Comparison of ENCODE assay signal across 8 cellular contexts in genomic region chr11:72411623-72412532, GRCh38. TPM values are rescaled to one million over a fixed set of nuclear protein-coding genes. Genes with fewer than 3 reads are reported as not detected.
DNase-seq lines count a peak whose midpoint lies in the region; ATAC-seq and TF ChIP-seq lines count a peak whose summit lies in the region.

No MANE protein-coding gene starts in this region.

- H3K4me1 Mint-ChIP-seq in stimulated activated naive CD8-positive, alpha-beta T cell treated with anti-CD3 and anti-CD28 coated beads, Interleukin-15, amount 100 ng/mL, for 72 hours = peaks cover 30% of the 10 kb centered on the region

- 46% methylated on average over 3 to 4 of the region's 4 CpGs for WGBS in body of pancreas, 2 donors

- ATAC-seq in stimulated activated naive CD8-positive, alpha-beta T cell treated with anti-CD3 and anti-CD28 coated beads, Interleukin-15, Interleukin-2, amounts not matched to agents 100 U/mL and 50 U/mL, for 24 hours = peak; percentile 20
- ATAC-seq in stimulated activated naive CD8-positive, alpha-beta T cell treated with anti-CD3 and anti-CD28 coated beads, Interleukin-15, amount 100 ng/mL, for 72 hours = no peak
- ATAC-seq in body of pancreas = peak; percentile 67
- ATAC-seq in HG03439 (IDR thresholded peaks at IDR 0.05; ENCODE audit: unreplicated experiment) = no peak

- H3K27me3 Mint-ChIP-seq in stimulated activated naive CD8-positive, alpha-beta T cell treated with anti-CD3 and anti-CD28 coated beads, Interleukin-15, amount 100 ng/mL, for 72 hours = no peaks in the 10 kb centered on the region

- peak; percentile 13 for DNase-seq in stimulated activated naive CD8-positive, alpha-beta T cell treated with anti-CD3 and anti-CD28 coated beads, Interleukin-15, Interleukin-2, amounts not matched to agents 100 U/mL and 50 U/mL, for 24 hours
- no peak for DNase-seq in stimulated activated naive CD8-positive, alpha-beta T cell treated with anti-CD3 and anti-CD28 coated beads, Interleukin-15, amount 100 ng/mL, for 72 hours
- DNase-seq in NCI-H146 treated with DMSO at 0.1 percent for 48 hours (lab: John Stamatoyannopoulos, UW; ENCODE audit: unreplicated experiment) (peak; percentile 59), body of pancreas (peak in 3 of 4 donors; percentile 21 to 67 (median 23)), midbrain (lab: John Stamatoyannopoulos, UW) (peak; percentile 47), RKO (ENCODE audit: low spot score) (no peak), EL (no peak)

- no peaks in the 10 kb centered on the region for H3K27me3 ChIP-seq in body of pancreas

- H3K4me1 ChIP-seq in body of pancreas = peaks cover 25% of the 10 kb centered on the region

- H3K27ac ChIP-seq in body of pancreas = peak overlapping the region; percentile 25 to 88 (median 82)

- H3K27ac Mint-ChIP-seq in stimulated activated naive CD8-positive, alpha-beta T cell treated with anti-CD3 and anti-CD28 coated beads, Interleukin-15, amount 100 ng/mL, for 72 hours = peak overlapping the region in 1 of 2 donors; percentile 59

- no peaks in the 10 kb centered on the region for H3K9me3 Mint-ChIP-seq in stimulated activated naive CD8-positive, alpha-beta T cell treated with anti-CD3 and anti-CD28 coated beads, Interleukin-15, amount 100 ng/mL, for 72 hours

- no peaks in the 10 kb centered on the region for H3K9me3 ChIP-seq in body of pancreas

- no peaks in the 10 kb centered on the region for H3K36me3 ChIP-seq in body of pancreas (replicated peaks in 1 of 2; ENCODE audit: insufficient read depth in 1 of 2, low read depth in 2 of 2)

- H3K4me3 Mint-ChIP-seq in stimulated activated naive CD8-positive, alpha-beta T cell treated with anti-CD3 and anti-CD28 coated beads, Interleukin-15, amount 100 ng/mL, for 72 hours = no peak overlapping the region

- no peak overlapping the region for H3K4me3 ChIP-seq in body of pancreas

- no peak for TF ChIP-seq CTCF in body of pancreas (IDR thresholded peaks at IDR 0.05)

- intact Hi-C loops in body of pancreas (cut with DNase I) = no loop called here

- TF ChIP-seq POLR2A in body of pancreas (IDR thresholded peaks at IDR 0.05) = peak in 1 of 3 donors; percentile 48

RNA-seq across cellular contexts. Expression of gene CLPB, which starts 22.5 kb away (rescaled TPM):
- total RNA-seq in body of pancreas = 10 to 100 TPM; 13.8 to 19.5 TPM

Comparison
In these comparisons a context has a peak if more than half of its experiments do, and no peak if none do; other contexts are left out.
1. ATAC-seq: peak in stimulated activated naive CD8-positive, alpha-beta T cell treated with anti-CD3 and anti-CD28 coated beads, Interleukin-15, Interleukin-2, amounts not matched to agents 100 U/mL and 50 U/mL, for 24 hours (single experiment) and body of pancreas (single experiment); none in stimulated activated naive CD8-positive, alpha-beta T cell treated with anti-CD3 and anti-CD28 coated beads, Interleukin-15, amount 100 ng/mL, for 72 hours (single experiment) and HG03439 (single experiment).
2. DNase-seq: peak in stimulated activated naive CD8-positive, alpha-beta T cell treated with anti-CD3 and anti-CD28 coated beads, Interleukin-15, Interleukin-2, amounts not matched to agents 100 U/mL and 50 U/mL, for 24 hours (single experiment), NCI-H146 treated with DMSO at 0.1 percent for 48 hours (single experiment), body of pancreas (3 of 4) and midbrain (single experiment); none in stimulated activated naive CD8-positive, alpha-beta T cell treated with anti-CD3 and anti-CD28 coated beads, Interleukin-15, amount 100 ng/mL, for 72 hours (0 of 2), RKO (single experiment) and EL (single experiment).